10 cellular contexts compared by ENCODE assay signal in the genomic region with DNA sequence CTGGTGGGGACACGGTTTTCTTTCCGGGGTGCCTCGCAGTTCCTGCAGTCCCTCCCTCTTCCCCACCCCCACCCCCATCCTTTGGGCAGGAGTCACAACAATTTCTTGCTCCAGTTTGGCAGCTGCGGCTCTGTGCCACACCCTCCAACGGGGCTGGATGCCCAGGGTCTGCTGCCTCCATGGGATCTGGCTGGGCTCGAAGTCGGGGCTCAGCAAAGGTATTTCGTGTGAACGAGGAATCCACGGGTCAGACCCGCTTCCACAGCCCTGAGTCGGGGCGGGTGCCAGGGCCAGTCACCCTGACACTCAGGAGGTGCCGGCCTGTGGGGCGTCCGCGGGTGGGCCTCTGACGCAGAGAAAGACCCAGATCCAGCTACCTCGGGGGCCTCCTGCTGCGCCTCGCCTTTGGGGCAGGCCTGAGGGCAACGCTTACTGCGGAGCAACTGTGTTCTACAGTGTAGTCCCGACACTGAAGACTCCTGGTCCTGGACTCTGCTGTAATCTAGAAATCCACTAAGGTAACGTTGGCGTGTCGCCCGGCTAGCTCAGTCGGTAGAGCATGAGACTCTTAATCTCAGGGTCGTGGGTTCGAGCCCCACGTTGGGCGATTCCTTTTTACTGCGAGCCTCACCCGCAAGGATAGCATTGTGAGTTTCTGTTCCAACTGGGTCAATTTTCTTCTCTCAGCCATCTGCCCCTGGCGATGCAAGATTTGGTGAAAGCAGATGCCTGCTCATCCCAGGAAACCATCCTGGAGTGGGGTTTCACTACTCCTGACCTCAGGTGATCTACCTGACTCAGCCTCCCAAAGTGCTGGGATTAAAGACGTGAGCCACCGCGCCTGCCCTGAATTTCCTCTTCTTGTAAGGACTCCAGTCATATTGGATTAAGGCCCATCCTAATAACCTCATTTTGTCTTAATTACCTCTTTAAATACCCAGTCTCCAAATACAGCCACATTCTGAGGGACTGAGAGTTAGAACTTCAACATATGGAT. TPM values are rescaled to one million over a fixed set of nuclear protein-coding genes. Genes with fewer than 3 reads are reported as not detected.
A peak's percentile ranks its signal among the peaks of the same experiment; 100 is the strongest.
DNase-seq lines count a peak whose midpoint lies in the region; ATAC-seq lines count a peak whose summit lies in the region.
"Had no signal": no experiment of that assay in that cellular context is flagged by ENCODE, and none has a peak within 500 bp of the region (broad histone marks: within the 10 kb centered on the region; RNA-seq: fewer than 3 reads in every experiment).

No MANE protein-coding gene starts in this region.

- H3K9ac ChIP-seq in Karpas-422 (ENCODE audit: low read length) (no peak overlapping the region), mesendoderm (ENCODE audit: low read length) (peak overlapping the region; percentile 27)

- H2BK15ac ChIP-seq in mesendoderm (replicated peaks; ENCODE audit: low read depth): no peak overlapping the region

- H3K79me2 ChIP-seq in Karpas-422 (ENCODE audit: low read length) (no peaks in the 10 kb centered on the region), mesendoderm (ENCODE audit: control insufficient read depth, insufficient read depth, low read length) (no peaks in the 10 kb centered on the region)

- no peak overlapping the region for H3K4me2 ChIP-seq in Karpas-422 (ENCODE audit: low read depth, low read length, poor library complexity, severe bottlenecking)
- H3K4me2 ChIP-seq in mesendoderm (ENCODE audit: low read length): peak overlapping the region; percentile 71

- H3K18ac ChIP-seq in mesendoderm (ENCODE audit: low read length): no peak overlapping the region

- no peak overlapping the region for H3K56ac ChIP-seq in mesendoderm (ENCODE audit: low read length)

- H3K79me1 ChIP-seq in mesendoderm (ENCODE audit: low read length): no peaks in the 10 kb centered on the region

- no peaks in the 10 kb centered on the region for H3K9me2 ChIP-seq in Karpas-422 (replicated peaks; ENCODE audit: insufficient read depth, low read length)

- H3K27ac ChIP-seq in Karpas-422 (ENCODE audit: low read length) (no peak overlapping the region), mesendoderm (ENCODE audit: low read depth, low read length) (no peak overlapping the region)
- H3K27ac ChIP-seq: gastroesophageal sphincter, VCaP had no signal

- H3K9me3 ChIP-seq in Karpas-422 (ENCODE audit: low read length): no peaks in the 10 kb centered on the region
- H3K9me3 ChIP-seq: gastroesophageal sphincter had no signal

- H3K36me3 ChIP-seq in Karpas-422 (ENCODE audit: insufficient read depth, low read length) (no peaks in the 10 kb centered on the region), mesendoderm (ENCODE audit: control insufficient read depth, insufficient read depth, low read length) (no peaks in the 10 kb centered on the region)
- H3K36me3 ChIP-seq: gastroesophageal sphincter had no signal

- H3K4me3 ChIP-seq in Karpas-422 (ENCODE audit: low read length) (no peak overlapping the region), mesendoderm (ENCODE audit: low read length) (peak overlapping the region; percentile 27)
- H3K4me3 ChIP-seq: gastroesophageal sphincter had no signal

- H2BK5ac ChIP-seq in mesendoderm (ENCODE audit: low read length): no peak overlapping the region

- no peak overlapping the region for H2AFZ ChIP-seq in Karpas-422 (ENCODE audit: low read length)

- no peak overlapping the region for H3K23ac ChIP-seq in mesendoderm (ENCODE audit: low read length)

- H2AK5ac ChIP-seq in mesendoderm (ENCODE audit: low read length): no peak overlapping the region

- H4K20me1 ChIP-seq in Karpas-422 (ENCODE audit: insufficient read depth, low read depth, low read length): no peaks in the 10 kb centered on the region

- H3K4ac ChIP-seq in mesendoderm (ENCODE audit: low read depth, low read length): no peak overlapping the region

- no peaks in the 10 kb centered on the region for H3K27me3 ChIP-seq in Karpas-422 (ENCODE audit: low read length)
- H3K27me3 ChIP-seq in mesendoderm (ENCODE audit: insufficient read depth, low read length, poor library complexity): no peaks in the 10 kb centered on the region

- H4K8ac ChIP-seq in mesendoderm (ENCODE audit: low read depth, low read length): no peak overlapping the region

- ATAC-seq in HG03039 (IDR thresholded peaks at IDR 0.05; ENCODE audit: unreplicated experiment): no peak
- ATAC-seq in HG02870 (IDR thresholded peaks at IDR 0.05; ENCODE audit: unreplicated experiment): no peak
- ATAC-seq: gastroesophageal sphincter had no signal

- WGBS in mesendoderm (ENCODE audit: extremely low coverage, insufficient coverage, low lambda C conversion rate): no CpG with 5 or more reads among the region's 39 CpGs

- peak; percentile 58 for DNase-seq in EH (ENCODE audit: low read depth)
- DNase-seq in Karpas-422: peak; percentile 76
- peak; percentile 28 for DNase-seq in activated naive CD4-positive, alpha-beta T cell treated with anti-CD3 and anti-CD28 coated beads, Interleukin-2, amount 50 U/mL, for 16 hours
- DNase-seq in mesendoderm: peak; percentile 92
- DNase-seq in anterior cingulate cortex (lab: John Stamatoyannopoulos, UW): no peak
- DNase-seq in Kasumi-1 (lab: John Stamatoyannopoulos, UW): no peak

- H2BK120ac ChIP-seq in mesendoderm (ENCODE audit: low read depth, low read length): no peak overlapping the region

- H3K4me1 ChIP-seq in Karpas-422 (ENCODE audit: low read length) (peaks cover 21% of the 10 kb centered on the region), mesendoderm (ENCODE audit: control insufficient read depth, low read depth, low read length) (no peaks in the 10 kb centered on the region)

- no peak overlapping the region for H4K5ac ChIP-seq in mesendoderm (ENCODE audit: low read length)

RNA-seq across cellular contexts. Expression of a gene that starts 12.5 kb away (rescaled TPM):
- not detected in 2 replicates for total RNA-seq in Karpas-422 (2014; rRNA removed; shearing (Covaris generic); ENCODE audit: low replicate concordance)
- polyA plus RNA-seq in mesendoderm (2013, experiment 1 of 2): 0.25 TPM
- 0.11 TPM for polyA plus RNA-seq in mesendoderm (2013, experiment 2 of 2)
- total RNA-seq: gastroesophageal sphincter had no signal

RNA-seq across cellular contexts. Expression of a gene that starts 40.6 kb away (rescaled TPM):
- 2.0 and 8.0 TPM in 2 replicates for total RNA-seq in Karpas-422 (2014; rRNA removed; shearing (Covaris generic); ENCODE audit: low replicate concordance)
- polyA plus RNA-seq in mesendoderm (2013, experiment 1 of 2): 4.3 TPM
- polyA plus RNA-seq in mesendoderm (2013, experiment 2 of 2): 4.6 TPM

RNA-seq across cellular contexts. Expression of a gene that starts 59.5 kb away (rescaled TPM):
- 8.5 and 12.1 TPM in 2 replicates for total RNA-seq in Karpas-422 (2014; rRNA removed; shearing (Covaris generic); ENCODE audit: low replicate concordance)
- 5.5 TPM for polyA plus RNA-seq in mesendoderm (2013, experiment 1 of 2)
- 5.8 TPM for polyA plus RNA-seq in mesendoderm (2013, experiment 2 of 2)

Comparison
In these comparisons a context has a peak if more than half of its experiments do, and no peak if none do; other contexts are left out.
1. DNase-seq: peak in EH (single experiment), Karpas-422 (single experiment), activated naive CD4-positive, alpha-beta T cell treated with anti-CD3 and anti-CD28 coated beads, Interleukin-2, amount 50 U/mL, for 16 hours (single experiment) and mesendoderm (single experiment); none in anterior cingulate cortex (0 of 58) and Kasumi-1 (0 of 2).